Comparison of ENCODE assay signal across 1 cellular context in genomic region chr15:43121863-43122262, GRCh38.
TF ChIP-seq lines count a peak whose summit lies in the region.

No MANE protein-coding gene starts in this region.

TF ChIP-seq in HepG2, 621 proteins besides CTCF, POLR2A, EP300 and RAD21:
- TF ChIP-seq ZNF878 (CRISPR knock-in tag; IDR thresholded peaks at IDR 0.05) (no peak), ZNF362 (CRISPR knock-in tag; IDR thresholded peaks at IDR 0.05; ENCODE audit: borderline replicate concordance) (no peak)
